In genomic region chr12:109476807-109477184, GRCh38 we compare ENCODE assay signal across 1 cellular context.
TF ChIP-seq lines count a peak whose summit lies in the region.

No MANE protein-coding gene starts in this region.

TF ChIP-seq in K562, 482 proteins besides CTCF, POLR2A, EP300 and RAD21 (continued from another document):
- TF ChIP-seq NKRF (IDR thresholded peaks at IDR 0.05; ENCODE audit: borderline replicate concordance): 0 out of 2 replicates have a peak, but pooled peaks have one; percentile 38
- 0 out of 2 replicates have a peak, but pooled peaks have one; percentile 35 for TF ChIP-seq ELF4 (CRISPR knock-in tag; IDR thresholded peaks at IDR 0.05)
- TF ChIP-seq THRB (CRISPR knock-in tag; conservative IDR thresholded peaks at IDR 0.05): 0 out of 2 replicates have a peak, but pooled peaks have one; percentile 34
- TF ChIP-seq SMARCE1 (IDR thresholded peaks at IDR 0.05): peak; percentile 27; the same call in 1 of the 2 replicates
- TF ChIP-seq ZNF217 (CRISPR knock-in tag; IDR thresholded peaks at IDR 0.05): no peak
- no peak for TF ChIP-seq EZH2 (IDR thresholded peaks at IDR 0.05; ENCODE audit: borderline replicate concordance, low read depth, low read length)
- no peak for TF ChIP-seq ATF3 (IDR thresholded peaks at IDR 0.05)
- TF ChIP-seq ATF3 (CRISPR knock-in tag; conservative IDR thresholded peaks at IDR 0.05): no peak
- TF ChIP-seq HDAC1 (IDR thresholded peaks at IDR 0.05): peak in 1 of 2 experiments; percentile 67; a peak in 1 of 4 replicates
- peak; percentile 36; the same call in 1 of the 2 replicates for TF ChIP-seq DPF2 (IDR thresholded peaks at IDR 0.05)
- no peak for TF ChIP-seq ZNF449 (CRISPR knock-in tag; IDR thresholded peaks at IDR 0.05)
- TF ChIP-seq HBP1 (CRISPR knock-in tag; IDR thresholded peaks at IDR 0.05): peak; percentile 63; the same call in 1 of the 2 replicates
